8 cellular contexts compared by ENCODE assay signal in the genomic region with DNA sequence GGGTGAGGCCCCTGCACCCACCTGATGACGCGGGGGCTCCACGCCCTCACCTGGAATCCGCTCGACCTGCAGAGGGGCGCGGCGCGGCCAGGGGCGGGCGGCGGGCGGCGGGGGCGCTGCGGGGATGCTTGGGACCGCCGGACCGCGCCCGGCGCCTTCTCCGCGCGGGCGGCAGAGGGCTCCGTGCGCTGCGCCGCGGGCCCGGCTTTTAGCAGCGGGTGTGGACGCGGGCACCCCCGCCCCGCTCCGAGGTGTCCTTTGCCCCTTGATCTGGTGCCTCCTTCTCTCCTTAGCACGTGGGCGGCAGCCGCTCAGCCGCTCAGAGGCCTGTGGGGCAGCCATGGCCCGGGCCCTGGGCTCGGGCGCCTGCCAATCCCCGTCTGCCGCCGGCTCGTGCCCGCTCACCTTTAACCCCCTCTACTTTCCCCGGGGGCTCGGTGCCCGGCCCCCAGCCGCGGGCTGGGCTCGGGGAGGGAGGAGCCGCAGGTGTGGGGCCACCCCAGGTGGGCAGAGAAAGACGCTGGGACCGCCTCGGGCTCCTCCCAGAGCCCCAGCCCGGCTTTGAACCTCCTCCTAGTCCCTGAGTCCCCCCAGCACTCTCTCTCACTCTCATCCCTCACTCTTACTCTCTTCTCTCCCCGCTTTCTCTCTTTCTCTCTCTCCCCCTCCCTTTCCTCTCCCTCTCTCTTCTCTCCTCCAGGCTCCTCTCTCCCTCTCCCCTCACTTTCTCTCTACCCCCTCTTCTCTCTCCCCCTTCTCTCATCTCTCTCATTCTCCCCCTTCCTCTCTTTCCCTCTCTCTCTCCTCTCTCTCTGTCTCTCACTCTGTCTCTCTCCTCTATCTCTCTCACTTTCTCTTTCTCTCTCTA. TPM values are rescaled to one million over a fixed set of nuclear protein-coding genes. Genes with fewer than 3 reads are reported as not detected.
A peak's percentile ranks its signal among the peaks of the same experiment; 100 is the strongest.
DNase-seq lines count a peak whose midpoint lies in the region; ATAC-seq, FAIRE-seq and TF ChIP-seq lines count a peak whose summit lies in the region.

No MANE protein-coding gene starts in this region.

- H3K4me3 ChIP-seq in SK-N-MC, result peak overlapping the region; percentile 69

- FAIRE-seq in H54 (lab: Jason Lieb, UNC), result no peak

- no peak overlapping the region for H3K27ac ChIP-seq in SK-N-MC

- no peaks in the 10 kb centered on the region for H3K36me3 ChIP-seq in SK-N-MC (ENCODE audit: insufficient read depth, low read length)

- peak overlapping the region; percentile 32 for H3K9ac ChIP-seq in SK-N-MC (ENCODE audit: insufficient read length)

- H3K9me3 ChIP-seq in SK-N-MC (ENCODE audit: low read depth, low read length), result no peaks in the 10 kb centered on the region

- peak; percentile 17 to 54 for DNase-seq in NCI-H2081 (lab: John Stamatoyannopoulos, UW)
- no peak for DNase-seq in NCI-H2081 treated with DMSO at 0.1 percent for 48 hours (lab: John Stamatoyannopoulos, UW)
- no peak for DNase-seq in SK-N-MC (ENCODE audit: low read depth, low spot score)
- DNase-seq in dermis blood vessel endothelial cell, result peak; percentile 10
- DNase-seq in mucosa of gallbladder (ENCODE audit: low spot score), result peak; percentile 47
- no peak for DNase-seq in H54 (ENCODE audit: insufficient read length, low spot score)

- no peak for TF ChIP-seq POLR2A in GM18505 (IDR thresholded peaks at IDR 0.05; ENCODE audit: borderline replicate concordance, extremely low read depth, insufficient read depth, insufficient read length)
- no peak for TF ChIP-seq POLR2A in H54 (IDR thresholded peaks at IDR 0.05; ENCODE audit: low read depth, low read length)

- ATAC-seq in GM18505 (IDR thresholded peaks at IDR 0.05; ENCODE audit: unreplicated experiment) (no peak), HG02840 (IDR thresholded peaks at IDR 0.05; ENCODE audit: low FRiP score, unreplicated experiment) (no peak)

RNA-seq across cellular contexts. Expression of a gene that starts 19.7 kb away (rescaled TPM):
- total RNA-seq in dermis blood vessel endothelial cell, result 2.5 and 5.4 TPM in 2 replicates
- 13.5 TPM for total RNA-seq in mucosa of gallbladder

RNA-seq across cellular contexts. Expression of a gene that starts 23.6 kb away (rescaled TPM):
- total RNA-seq in dermis blood vessel endothelial cell (not detected in 2 replicates), mucosa of gallbladder (117 TPM)

RNA-seq across cellular contexts. Expression of a gene that starts 35.3 kb away (rescaled TPM):
- total RNA-seq in dermis blood vessel endothelial cell, result 0.85 and 1.3 TPM in 2 replicates
- 15.9 TPM for total RNA-seq in mucosa of gallbladder

RNA-seq across cellular contexts. Expression of a gene that starts 35.4 kb away (rescaled TPM):
- total RNA-seq in dermis blood vessel endothelial cell (27.0 and 31.5 TPM in 2 replicates), mucosa of gallbladder (57.6 TPM)

Comparison
In these comparisons a context has a peak if more than half of its experiments do, and no peak if none do; other contexts are left out.
1. DNase-seq: peak in NCI-H2081 (2 of 2), dermis blood vessel endothelial cell (single experiment) and mucosa of gallbladder (single experiment); none in NCI-H2081 treated with DMSO at 0.1 percent for 48 hours (single experiment), SK-N-MC (single experiment) and H54 (single experiment).
2. RNA of a gene that starts 23.6 kb away (total RNA-seq): 117 TPM in mucosa of gallbladder (single experiment); not detected in dermis blood vessel endothelial cell; every median in the first group is over 100 times any median in the second.